In the genomic region with DNA sequence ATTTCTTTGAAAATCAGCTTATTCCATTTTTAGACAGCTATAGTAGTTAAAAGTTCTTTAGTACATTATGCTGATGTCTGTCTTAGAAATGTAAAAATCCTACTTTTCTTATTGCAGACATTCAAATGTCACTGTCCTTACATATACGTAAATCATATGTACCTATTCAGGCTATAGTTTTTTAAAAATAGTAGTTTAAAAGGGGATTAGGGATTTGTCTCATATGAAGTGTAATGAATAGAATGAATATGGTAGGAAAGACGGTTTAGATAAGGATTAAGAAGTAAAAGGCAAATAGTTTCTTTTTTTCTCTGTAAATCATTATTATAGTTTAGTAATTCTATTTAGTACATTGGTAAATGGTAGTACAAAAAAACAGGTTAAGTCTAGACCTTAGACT, we compare ENCODE assay signal across 21 cellular contexts. TPM values are rescaled to one million over a fixed set of nuclear protein-coding genes. Genes with fewer than 3 reads are reported as not detected.
DNase-seq lines count a peak whose midpoint lies in the region; ATAC-seq, FAIRE-seq and TF ChIP-seq lines count a peak whose summit lies in the region.
"Had no signal": no experiment of that assay in that cellular context is flagged by ENCODE, and none has a peak within 500 bp of the region (broad histone marks: within the 10 kb centered on the region; RNA-seq: fewer than 3 reads in every experiment).

No MANE protein-coding gene starts in this region.

- no peak overlapping the region for H2BK12ac ChIP-seq in mesenchymal stem cell (ENCODE audit: low read length in 2 of 2)

- CTCF ChIA-PET in GM12878 (lab: Yijun Ruan, JAX) = no interaction called here

- TF ChIP-seq RAD21 in GM12878 (IDR thresholded peaks at IDR 0.05; ENCODE audit: insufficient read depth, low read depth, low read length) = no peak

- H3K4me2 ChIP-seq in Loucy (ENCODE audit: low read depth, low read length, poor library complexity, severe bottlenecking) (peak overlapping the region; percentile 42), GM12878 (ENCODE audit: control insufficient read depth, insufficient read depth) (peak overlapping the region; percentile 55; the same call in 1 of the 2 replicates), mesenchymal stem cell (ENCODE audit: low read length, poor library complexity, severe bottlenecking) (no peak overlapping the region)

- no peak overlapping the region for H2BK5ac ChIP-seq in mesenchymal stem cell (ENCODE audit: low read depth, low read length, poor library complexity, severe bottlenecking)

- no peak overlapping the region for H4K91ac ChIP-seq in mesenchymal stem cell (ENCODE audit: low read length)

- H4K20me1 ChIP-seq in Loucy (ENCODE audit: insufficient read depth, low read length, poor library complexity, severe bottlenecking) (peaks cover 59% of the 10 kb centered on the region), GM12878 (ENCODE audit: control insufficient read depth, insufficient read depth) (no peaks in the 10 kb centered on the region)

- TF ChIP-seq POLR2A in GM12878 (IDR thresholded peaks at IDR 0.05; ENCODE audit: low read depth, low read length) (no peak), right lobe of liver (IDR thresholded peaks at IDR 0.05) (no peak), sigmoid colon (IDR thresholded peaks at IDR 0.05) (no peak)

- H3K9me3 ChIP-seq in Loucy (ENCODE audit: insufficient read depth, low read depth, low read length) (no peaks in the 10 kb centered on the region), GM12878 (replicated peaks; ENCODE audit: control insufficient read depth, insufficient read depth, low read length) (peaks cover 9% of the 10 kb centered on the region), mesenchymal stem cell (ENCODE audit: control insufficient read depth, low read length) (peaks cover 5% of the 10 kb centered on the region), right lobe of liver (no peaks in the 10 kb centered on the region), sigmoid colon (no peaks in the 10 kb centered on the region)
- H3K9me3 ChIP-seq: SJSA1 had no signal

- no peak overlapping the region for H2AK5ac ChIP-seq in mesenchymal stem cell (ENCODE audit: low read length, severe bottlenecking)

- H3K4me1 ChIP-seq in Loucy (ENCODE audit: insufficient read depth, low read length, poor library complexity, severe bottlenecking) (peaks cover 51% of the 10 kb centered on the region), GM12878 (ENCODE audit: control insufficient read depth, insufficient read depth, low read length) (no peaks in the 10 kb centered on the region), mesenchymal stem cell (ENCODE audit: control insufficient read depth, insufficient read depth, low read depth, low read length) (no peaks in the 10 kb centered on the region), right lobe of liver (peaks cover 0 to 20% (median 4%) of the 10 kb centered on the region in 4 donors), sigmoid colon (peaks cover 0 to 66% (median 31%) of the 10 kb centered on the region in 4 donors)
- H3K4me1 ChIP-seq: SJSA1 had no signal

- POLR2A ChIA-PET in GM12878 (lab: Charles Lee) = no interaction called here

- H2AFZ ChIP-seq in Loucy (ENCODE audit: low read length) (no peak overlapping the region), GM12878 (ENCODE audit: control insufficient read depth, low read depth, low read length) (no peak overlapping the region), mesenchymal stem cell (ENCODE audit: low read depth, low read length) (no peak overlapping the region)

- H3K9me2 ChIP-seq in Loucy (replicated peaks; ENCODE audit: low read depth, low read length) = no peaks in the 10 kb centered on the region

- TF ChIP-seq EP300 in GM12878 (IDR thresholded peaks at IDR 0.05; ENCODE audit: borderline replicate concordance in 1 of 2, control insufficient read depth in 1 of 2, low read depth in 2 of 2, low read length in 2 of 2) = no peak
- TF ChIP-seq EP300 in sigmoid colon (IDR thresholded peaks at IDR 0.05) = no peak

- H4K8ac ChIP-seq in mesenchymal stem cell (ENCODE audit: low read length) = no peak overlapping the region

- H3K23ac ChIP-seq in mesenchymal stem cell (ENCODE audit: low read length in 2 of 2) = no peak overlapping the region

- DNase-seq in GM12878 (ENCODE audit: low read depth, low spot score) (no peak), mesenchymal stem cell (no peak), substantia nigra (lab: John Stamatoyannopoulos, UW) (no peak), right lobe of liver (no peak), sigmoid colon (no peak)
- DNase-seq in effector CD8-positive, alpha-beta T cell (lab: John Stamatoyannopoulos, UW) = no peak
- no peak for DNase-seq in stimulated activated CD4-positive, alpha-beta T cell treated with anti-CD3 and anti-CD28 coated beads, Interleukin-2, amount 100 ng/mL, for 48 hours
- DNase-seq: Calu3; CD8-positive, alpha-beta T cell; DMS53; NCI-H1417 treated with DMSO at 0.1 percent for 48 hours; NCI-H187 treated with DMSO at 0.1 percent for 48 hours; NCI-H345; NCI-H526 had no signal

- in situ Hi-C loops in GM12878 (cut with MboI) = loop anchor here (10.0 kb wide), 1 partner anchor 456 kb away; no protein-coding TSS in a partner anchor

- no peaks in the 10 kb centered on the region for H3K27me3 ChIP-seq in Loucy (ENCODE audit: insufficient read depth, low read length, poor library complexity, severe bottlenecking)
- H3K27me3 ChIP-seq in GM12878 (replicated peaks in 1 of 2; ENCODE audit: control insufficient read depth in 2 of 2, insufficient read depth in 2 of 2, low read length in 1 of 2) = no peaks in the 10 kb centered on the region
- H3K27me3 ChIP-seq in mesenchymal stem cell (ENCODE audit: control insufficient read depth in 1 of 2, insufficient read depth in 1 of 2, low read length in 2 of 2) = no peaks in the 10 kb centered on the region
- no peaks in the 10 kb centered on the region for H3K27me3 ChIP-seq in right lobe of liver
- H3K27me3 ChIP-seq in sigmoid colon = no peaks in the 10 kb centered on the region
- H3K27me3 ChIP-seq: BLaER1 treated with 17β-estradiol and CSF1 and Interleukin-3, amounts not matched to agents 10 nM and 100 nM; SJSA1 had no signal

- RAD21 ChIA-PET in GM12878 (lab: Charles Lee; ENCODE audit: unreplicated experiment) = interaction anchor here (1.9 kb wide), 1 partner anchor 52 kb away, joined by 4 read pairs; no protein-coding TSS in a partner anchor

- no peak overlapping the region for H2BK120ac ChIP-seq in mesenchymal stem cell (ENCODE audit: low read depth, low read length)

- peaks cover 6% of the 10 kb centered on the region for H3K79me1 ChIP-seq in mesenchymal stem cell (replicated peaks; ENCODE audit: low read length, poor library complexity, severe bottlenecking)

- no peak for TF ChIP-seq CTCF in Loucy (conservative IDR thresholded peaks at IDR 0.05; ENCODE audit: low read length)
- no peak for TF ChIP-seq CTCF in GM12878 (IDR thresholded peaks at IDR 0.05 in 2 of 3, conservative IDR thresholded peaks at IDR 0.05 in 1 of 3; ENCODE audit: control insufficient read depth in 2 of 3, extremely low read depth in 1 of 3, insufficient read depth in 1 of 3, low read depth in 3 of 3, low read length in 3 of 3)
- no peak for TF ChIP-seq CTCF in right lobe of liver (IDR thresholded peaks at IDR 0.05)
- TF ChIP-seq CTCF in sigmoid colon (IDR thresholded peaks at IDR 0.05) = no peak

- H3F3A ChIP-seq in Loucy (ENCODE audit: low read depth) = no peaks in the 10 kb centered on the region

- 96% methylated on average over 2 of the region's 2 CpGs for WGBS in GM12878 (ENCODE audit: insufficient coverage, insufficient replicate concordance, low lambda C conversion rate, missing lambda C conversion rate)
- WGBS in mesenchymal stem cell = no CpG with 5 or more reads among the region's 2 CpGs
- 69% methylated on average over 2 of the region's 2 CpGs for WGBS in right lobe of liver (ENCODE audit: insufficient coverage, low coverage, low lambda C conversion rate, missing lambda C conversion rate)
- WGBS in sigmoid colon, 2 donors = 91% methylated on average over 2 of the region's 2 CpGs

- peak overlapping the region; percentile 35 for H3K4me3 ChIP-seq in Loucy (ENCODE audit: low read length, poor library complexity, severe bottlenecking)
- H3K4me3 ChIP-seq in GM12878 = no peak overlapping the region
- no peak overlapping the region for H3K4me3 ChIP-seq in mesenchymal stem cell (ENCODE audit: insufficient read depth in 1 of 2, low read depth in 1 of 2, low read length in 2 of 2)
- no peak overlapping the region for H3K4me3 ChIP-seq in right lobe of liver
- no peak overlapping the region for H3K4me3 ChIP-seq in sigmoid colon
- H3K4me3 ChIP-seq: BLaER1 treated with 17β-estradiol and CSF1 and Interleukin-3, amounts not matched to agents 10 nM and 100 nM; SJSA1 had no signal

- H3K9ac ChIP-seq in Loucy (ENCODE audit: low read depth, low read length, poor library complexity, severe bottlenecking) (no peak overlapping the region), GM12878 (ENCODE audit: control insufficient read depth, insufficient read depth, low read length) (no peak overlapping the region), mesenchymal stem cell (ENCODE audit: low read length) (peak overlapping the region; percentile 22)
- H3K9ac ChIP-seq: BLaER1 treated with 17β-estradiol and CSF1 and Interleukin-3, amounts not matched to agents 10 nM and 100 nM; KMS-11 had no signal

- H3K4ac ChIP-seq in mesenchymal stem cell (ENCODE audit: low read depth in 1 of 2, low read length in 2 of 2) = no peak overlapping the region

- no peak overlapping the region for H3K14ac ChIP-seq in mesenchymal stem cell (ENCODE audit: low read length in 2 of 2)

- ATAC-seq in GM12878 = no peak
- ATAC-seq in right lobe of liver = no peak
- ATAC-seq: CD8-positive, alpha-beta T cell; Panc1 had no signal

- SMC1A ChIA-PET in GM12878 (lab: Charles Lee; ENCODE audit: uncharacterized antibody, unreplicated experiment) = interaction anchor here (1.2 kb wide), 1 partner anchor 9 kb away, joined by 3 read pairs; no protein-coding TSS in a partner anchor

- no peak for FAIRE-seq in GM12878 (lab: Jason Lieb, UNC)
- FAIRE-seq: GM12892, GM18507 had no signal

- H3K79me2 ChIP-seq in Loucy (ENCODE audit: insufficient read depth, low read length) (peaks cover 97% of the 10 kb centered on the region), GM12878 (ENCODE audit: control insufficient read depth, insufficient read depth, low read length) (peaks cover 89% of the 10 kb centered on the region)

- intact Hi-C loops in GM12878 (cut with micrococcal nuclease; ENCODE audit: unreplicated experiment) (loop anchor here (10.0 kb wide), 2 partner anchors 516 to 606 kb away; no protein-coding TSS in a partner anchor), right lobe of liver (cut with DNase I) (no loop called here), sigmoid colon (cut with DNase I) (no loop called here)

- H3K27ac ChIP-seq in GM12878 (ENCODE audit: control insufficient read depth, insufficient read depth) (peak overlapping the region; percentile 24; the same call in 1 of the 2 replicates), mesenchymal stem cell (ENCODE audit: low read length, poor library complexity, severe bottlenecking) (no peak overlapping the region), substantia nigra (ENCODE audit: low read depth, low read length, poor library complexity, severe bottlenecking) (peak overlapping the region; percentile 5), right lobe of liver (no peak overlapping the region), sigmoid colon (peak overlapping the region in 1 of 4 donors; percentile 10)
- H3K27ac ChIP-seq: KMS-11, SJSA1 had no signal

- no peak overlapping the region for H2BK15ac ChIP-seq in mesenchymal stem cell (ENCODE audit: low read depth, poor library complexity, severe bottlenecking)

- H3K18ac ChIP-seq in mesenchymal stem cell (ENCODE audit: low read depth in 1 of 2, low read length in 2 of 2) = no peak overlapping the region

- H3K36me3 ChIP-seq in Loucy (ENCODE audit: insufficient read depth, low read length) (no peaks in the 10 kb centered on the region), GM12878 (ENCODE audit: control insufficient read depth in 2 of 2, insufficient read depth in 2 of 2, low read length in 1 of 2) (0 out of 4 replicates have a peak, but pooled peaks cover 0 to 2% of the 10 kb centered on the region in 2 experiments), mesenchymal stem cell (ENCODE audit: control insufficient read depth in 1 of 2, insufficient read depth in 2 of 2, low read depth in 1 of 2, low read length in 2 of 2) (no peaks in the 10 kb centered on the region), right lobe of liver (no peaks in the 10 kb centered on the region), sigmoid colon (no peaks in the 10 kb centered on the region)
- H3K36me3 ChIP-seq: SJSA1 had no signal

- no TSS peak for BruUV-seq in GM12878 (replicated peaks; lab: Mats Ljungman, UMichigan)

RNA-seq across cellular contexts. Expression of gene DIPK2A, which starts 7.4 kb away (rescaled TPM):
- total RNA-seq in GM12878 (2013; cell fraction: nucleolus; rRNA removed) = 23.0 and 26.6 TPM in 2 replicates
- total RNA-seq in GM12878 (2014; rRNA removed) = 28.5 and 36.4 TPM in 2 replicates
- total RNA-seq in GM12878 (2014; rRNA removed; fragmentation: Illumina TruSeq; extraction: Trizol) = 15.4 and 15.8 TPM in 2 replicates
- total RNA-seq in GM12878 (2021) = 15.6 and 17.3 TPM in 2 replicates
- polyA plus RNA-seq in GM12878 (2011; ENCODE audit: low read depth) = 3.6 TPM
- 7.3 and 12.9 TPM in 2 replicates for polyA plus RNA-seq in GM12878 (2011; rRNA removed)
- polyA plus RNA-seq in GM12878 (2011; cell fraction: cytosol; rRNA removed) = 6.1 and 8.6 TPM in 2 replicates
- 10.5 and 11.1 TPM in 2 replicates for polyA plus RNA-seq in GM12878 (2011; cell fraction: nucleus; rRNA removed)
- polyA plus RNA-seq in GM12878 (2012) = 10.7 and 11.5 TPM in 2 replicates
- 11.4 and 15.5 TPM in 2 replicates for polyA plus RNA-seq in GM12878 (2014; fragmentation: Illumina TruSeq; extraction: Trizol)
- polyA plus RNA-seq in GM12878 (2014; fragmentation: Nextera tagmentation; extraction: Ambion mirVana) = 10 to 100 TPM in 1 of 2 experiments, 1 to 10 TPM in 1; 4.6 to 14.5 TPM
- polyA plus RNA-seq in GM12878 (2014; rRNA removed) = 8.8 and 11.5 TPM in 2 replicates
- 10 to 100 TPM; 15.9 to 21.9 TPM for polyA plus RNA-seq in GM12878 (2016; fragmentation: Nextera tagmentation; extraction: Ambion mirVana)
- polyA minus RNA-seq in GM12878 (2011; rRNA and poly(A)+ RNA removed) = 12.8 and 13.2 TPM in 2 replicates
- polyA minus RNA-seq in GM12878 (2011; cell fraction: cytosol; rRNA and poly(A)+ RNA removed) = 13.3 and 14.3 TPM in 2 replicates
- polyA minus RNA-seq in GM12878 (2011; cell fraction: nucleus; rRNA and poly(A)+ RNA removed) = 37.1 and 62.5 TPM in 2 replicates
- polyA plus RNA-seq in mesenchymal stem cell (2013, experiment 1 of 2) = 9.7 TPM
- polyA plus RNA-seq in mesenchymal stem cell (2013, experiment 2 of 2) = 10.4 TPM
- total RNA-seq in right lobe of liver = 10 to 100 TPM in 5 of 6 experiments, 1 to 10 TPM in 1; 5.4 to 16.6 (median 14.5) TPM
- 10 to 100 TPM; 22.0 to 56.0 (median 47.6) TPM for total RNA-seq in sigmoid colon
- 1 to 10 TPM; 1.8 to 6.6 (median 3.5) TPM for polyA plus RNA-seq in sigmoid colon

Comparison
In these comparisons a context has a peak if more than half of its experiments do, and no peak if none do; other contexts are left out.
1. H3K27ac ChIP-seq: peak in GM12878 (single experiment) and substantia nigra (single experiment); none in mesenchymal stem cell (single experiment) and right lobe of liver (0 of 3).